In genomic region chr9:136707849-136708517, GRCh38 we compare ENCODE assay signal across 1 cellular context.
TF ChIP-seq lines count a peak whose summit lies in the region.

No MANE protein-coding gene starts in this region.

TF ChIP-seq in K562, 482 proteins besides CTCF, POLR2A, EP300 and RAD21 (continued from another document):
- TF ChIP-seq ZNF592 (IDR thresholded peaks at IDR 0.05), result peak; percentile 31; the same call in 1 of the 2 replicates
